11 cellular contexts compared by ENCODE assay signal in genomic region chr15:65460948-65461347, GRCh38. TPM values are rescaled to one million over a fixed set of nuclear protein-coding genes. Genes with fewer than 3 reads are reported as not detected.
DNase-seq lines count a peak whose midpoint lies in the region; ATAC-seq and TF ChIP-seq lines count a peak whose summit lies in the region.
"Had no signal": no experiment of that assay in that cellular context is flagged by ENCODE, and none has a peak within 500 bp of the region (broad histone marks: within the 10 kb centered on the region; RNA-seq: fewer than 3 reads in every experiment).

No MANE protein-coding gene starts in this region.

- DNase-seq in Caki2 (ENCODE audit: low read depth) (peak; percentile 6), LHCN-M2 (ENCODE audit: low read depth) (peak; percentile 12), smooth muscle cell (lab: John Stamatoyannopoulos, UW; ENCODE audit: unreplicated experiment) (no peak), HuH-7.5 (ENCODE audit: low spot score) (no peak), NCI-H2029 treated with DMSO at 0.1 percent for 48 hours (lab: John Stamatoyannopoulos, UW) (no peak), SKM-1 (lab: John Stamatoyannopoulos, UW; ENCODE audit: unreplicated experiment) (no peak), NCI-H524 treated with DMSO at 0.1 percent for 48 hours (lab: John Stamatoyannopoulos, UW) (no peak)
- peak; percentile 39 for DNase-seq in activated naive CD8-positive, alpha-beta T cell treated with anti-CD3 and anti-CD28 coated beads, Interleukin-2, amount 50 U/mL, for 24 hours
- DNase-seq: central memory CD4-positive, alpha-beta T cell; left cardiac atrium; RPMI8226 had no signal

- peaks cover 16% of the 10 kb centered on the region for H3K4me1 Mint-ChIP-seq in activated naive CD8-positive, alpha-beta T cell treated with anti-CD3 and anti-CD28 coated beads, Interleukin-2, amount 50 U/mL, for 24 hours

- H3K4me2 ChIP-seq in smooth muscle cell, result no peak overlapping the region

- peak; percentile 98 for ATAC-seq in activated naive CD8-positive, alpha-beta T cell treated with anti-CD3 and anti-CD28 coated beads, Interleukin-2, amount 50 U/mL, for 24 hours
- ATAC-seq: left cardiac atrium had no signal

- no peaks in the 10 kb centered on the region for H3K27me3 ChIP-seq in smooth muscle cell (ENCODE audit: low read depth)

- peak overlapping the region; percentile 12 for H3K27ac ChIP-seq in smooth muscle cell (ENCODE audit: low read depth)

- H3K9me3 Mint-ChIP-seq in activated naive CD8-positive, alpha-beta T cell treated with anti-CD3 and anti-CD28 coated beads, Interleukin-2, amount 50 U/mL, for 24 hours, result no peaks in the 10 kb centered on the region

- H3K4me3 Mint-ChIP-seq in activated naive CD8-positive, alpha-beta T cell treated with anti-CD3 and anti-CD28 coated beads, Interleukin-2, amount 50 U/mL, for 24 hours, result peak overlapping the region; percentile 26

- no peaks in the 10 kb centered on the region for H3K9me3 ChIP-seq in smooth muscle cell (replicated peaks; ENCODE audit: low read depth)

- peaks cover 19% of the 10 kb centered on the region for H3K36me3 ChIP-seq in smooth muscle cell (ENCODE audit: low read depth)

- H3K4me1 ChIP-seq in smooth muscle cell (ENCODE audit: low read depth), result no peaks in the 10 kb centered on the region

- H3K9ac ChIP-seq in smooth muscle cell (ENCODE audit: low read depth), result no peak overlapping the region

- peaks cover 2% of the 10 kb centered on the region for H3K79me2 ChIP-seq in smooth muscle cell (ENCODE audit: low read depth)

- peaks cover 55% of the 10 kb centered on the region for H3K36me3 Mint-ChIP-seq in activated naive CD8-positive, alpha-beta T cell treated with anti-CD3 and anti-CD28 coated beads, Interleukin-2, amount 50 U/mL, for 24 hours (ENCODE audit: low read depth)

- H3K27ac Mint-ChIP-seq in activated naive CD8-positive, alpha-beta T cell treated with anti-CD3 and anti-CD28 coated beads, Interleukin-2, amount 50 U/mL, for 24 hours, result peak overlapping the region; percentile 76

- no peak overlapping the region for H2AFZ ChIP-seq in smooth muscle cell (ENCODE audit: low read depth)

- H3K27me3 Mint-ChIP-seq in activated naive CD8-positive, alpha-beta T cell treated with anti-CD3 and anti-CD28 coated beads, Interleukin-2, amount 50 U/mL, for 24 hours, result no peaks in the 10 kb centered on the region

- whole genome bisulfite sequencing in smooth muscle cell (ENCODE audit: low lambda C conversion rate), result 54% methylated on average over 4 of the region's 4 CpGs

- no peak overlapping the region for H3K4me3 ChIP-seq in smooth muscle cell

- in situ Hi-C loops in Caki2 (cut with HindIII; ENCODE audit: low pct_unique_long_range_greater_than_20kb, low sequenced_read_pairs), result no loop called here

- TF ChIP-seq CTCF in smooth muscle cell (IDR thresholded peaks at IDR 0.05; ENCODE audit: borderline replicate concordance, insufficient read depth, poor library complexity, severe bottlenecking), result no peak

- peaks cover 21% of the 10 kb centered on the region for H4K20me1 ChIP-seq in smooth muscle cell (ENCODE audit: low read depth)

- H3F3A ChIP-seq in smooth muscle cell (ENCODE audit: low read depth), result no peaks in the 10 kb centered on the region

RNA-seq across cellular contexts. Expression of gene IGDCC4, which starts 38.2 kb away (rescaled TPM):
- total RNA-seq in Caki2 (2014; rRNA removed; shearing (Covaris generic); ENCODE audit: low replicate concordance), result 0.67 and 1.7 TPM in 2 replicates
- 6.5 and 7.7 TPM in 2 replicates for total RNA-seq in LHCN-M2 (2014; rRNA removed)
- 7.5 TPM for polyA plus RNA-seq in LHCN-M2 (2012)
- 20.0 and 20.5 TPM in 2 replicates for total RNA-seq in smooth muscle cell
- polyA plus RNA-seq in smooth muscle cell, result 24.2 and 25.2 TPM in 2 replicates

RNA-seq across cellular contexts. Expression of gene DPP8, which starts 56.5 kb away (rescaled TPM):
- total RNA-seq in Caki2 (2014; rRNA removed; shearing (Covaris generic); ENCODE audit: low replicate concordance), result 8.8 and 23.5 TPM in 2 replicates
- total RNA-seq in LHCN-M2 (2014; rRNA removed) (27.0 and 27.7 TPM in 2 replicates), smooth muscle cell (30.2 and 36.4 TPM in 2 replicates)
- 9.2 TPM for polyA plus RNA-seq in LHCN-M2 (2012)
- polyA plus RNA-seq in smooth muscle cell, result 25.6 and 30.8 TPM in 2 replicates

Comparison
In these comparisons a context has a peak if more than half of its experiments do, and no peak if none do; other contexts are left out.
1. DNase-seq: peak in Caki2 (single experiment), LHCN-M2 (single experiment) and activated naive CD8-positive, alpha-beta T cell treated with anti-CD3 and anti-CD28 coated beads, Interleukin-2, amount 50 U/mL, for 24 hours (single experiment); none in smooth muscle cell (single experiment), HuH-7.5 (single experiment), NCI-H2029 treated with DMSO at 0.1 percent for 48 hours (single experiment), SKM-1 (single experiment) and NCI-H524 treated with DMSO at 0.1 percent for 48 hours (single experiment).